Comparison of ENCODE assay signal across 25 cellular contexts in genomic region chr10:132850896-132851295, GRCh38.
A peak's percentile ranks its signal among the peaks of the same experiment; 100 is the strongest.
DNase-seq lines count a peak whose midpoint lies in the region; ATAC-seq and TF ChIP-seq lines count a peak whose summit lies in the region.
"Had no signal": no experiment of that assay in that cellular context is flagged by ENCODE, and none has a peak within 500 bp of the region (broad histone marks: within the 10 kb centered on the region; RNA-seq: fewer than 3 reads in every experiment).

No MANE protein-coding gene starts in this region.

- H3K27ac ChIP-seq in left ventricle myocardium inferior (replicated peaks) (no peak overlapping the region), colonic mucosa (no peak overlapping the region), aorta (ENCODE audit: low read depth in 1 of 2, low read length in 2 of 2) (no peak overlapping the region), lower lobe of right lung (no peak overlapping the region)
- H3K27ac ChIP-seq: A549, esophagus muscularis mucosa had no signal

- H3K9ac ChIP-seq in colonic mucosa (ENCODE audit: low read depth in 2 of 2, low read length in 2 of 2), result no peak overlapping the region

- H3K36me3 ChIP-seq in left ventricle myocardium inferior, result no peaks in the 10 kb centered on the region
- H3K36me3 ChIP-seq in colonic mucosa, result no peaks in the 10 kb centered on the region
- no peaks in the 10 kb centered on the region for H3K36me3 ChIP-seq in aorta (ENCODE audit: control insufficient read depth in 1 of 2, insufficient read depth in 2 of 2, low read length in 1 of 2)
- no peaks in the 10 kb centered on the region for H3K36me3 ChIP-seq in lower lobe of right lung
- H3K36me3 ChIP-seq: esophagus muscularis mucosa had no signal

- H3K9me3 ChIP-seq in left ventricle myocardium inferior (replicated peaks) (peaks cover 28% of the 10 kb centered on the region), colonic mucosa (no peaks in the 10 kb centered on the region), aorta (ENCODE audit: control insufficient read depth, low read length) (peaks cover 1% of the 10 kb centered on the region), lower lobe of right lung (no peaks in the 10 kb centered on the region)

- H3K4me1 ChIP-seq in left ventricle myocardium inferior (peaks cover 8% of the 10 kb centered on the region), colonic mucosa (no peaks in the 10 kb centered on the region), aorta (ENCODE audit: control insufficient read depth in 1 of 2, insufficient read depth in 2 of 2, low read length in 2 of 2) (no peaks in the 10 kb centered on the region), lower lobe of right lung (no peaks in the 10 kb centered on the region)
- H3K4me1 ChIP-seq: A549, esophagus muscularis mucosa had no signal

- TF ChIP-seq CTCF in left ventricle myocardium inferior (IDR thresholded peaks at IDR 0.05; ENCODE audit: borderline replicate concordance) (no peak), colonic mucosa (IDR thresholded peaks at IDR 0.05) (no peak), lower lobe of right lung (IDR thresholded peaks at IDR 0.05) (no peak)

- DNase-seq in Right ventricle myocardium superior (peak; percentile 27), left ventricle myocardium inferior (no peak), colonic mucosa (peak; percentile 12), posterior vena cava (ENCODE audit: low spot score) (peak; percentile 78), aorta (peak; percentile 17 to 50), NCI-H345 treated with DMSO at 0.1 percent for 48 hours (lab: John Stamatoyannopoulos, UW; ENCODE audit: unreplicated experiment) (no peak), lower lobe of right lung (no peak)
- no peak for DNase-seq in stimulated activated CD4-positive, alpha-beta T cell treated with anti-CD3 and anti-CD28 coated beads, Interleukin-15, amount 100 ng/mL, for 24 hours
- DNase-seq: activated CD4-positive, alpha-beta T cell treated with anti-CD3 and anti-CD28 coated beads, Interleukin-2, amount 50 U/mL, for 1 hour; activated naive CD8-positive, alpha-beta T cell treated with anti-CD3 and anti-CD28 coated beads, Interleukin-2, amount 50 U/mL, for 24 hours; COR-L47; DMS79; effector memory CD4-positive, alpha-beta T cell; foreskin melanocyte; MV-4-11; NCI-H1694; NCI-H748 treated with DMSO at 0.1 percent for 48 hours; nephron progenitor cell; RPMI8226; stimulated activated naive CD8-positive, alpha-beta T cell treated with anti-CD3 and anti-CD28 coated beads, Interleukin-15, amount 100 ng/mL, for 72 hours; T-helper 2 cell; trophoblast cell had no signal

- H3K4me3 ChIP-seq in left ventricle myocardium inferior, result no peak overlapping the region
- H3K4me3 ChIP-seq in colonic mucosa, result no peak overlapping the region
- no peak overlapping the region for H3K4me3 ChIP-seq in aorta (ENCODE audit: low read length in 2 of 2)
- no peak overlapping the region for H3K4me3 ChIP-seq in lower lobe of right lung
- H3K4me3 ChIP-seq: A549, esophagus muscularis mucosa had no signal

- WGBS in aorta, 2 donors, result 88 to 89% methylated on average over 17 of the region's 17 CpGs

- ATAC-seq in Right ventricle myocardium superior (ENCODE audit: poor library complexity), result no peak
- ATAC-seq in aorta (ENCODE audit: low FRiP score), result no peak
- no peak for ATAC-seq in lower lobe of right lung
- ATAC-seq: A549; activated naive CD8-positive, alpha-beta T cell treated with anti-CD3 and anti-CD28 coated beads, Interleukin-2, amount 50 U/mL, for 24 hours; SK-N-SH treated with all-trans-retinoic acid at 6 μM for 48 hours; stimulated activated naive CD8-positive, alpha-beta T cell treated with anti-CD3 and anti-CD28 coated beads, Interleukin-15, amount 100 ng/mL, for 72 hours had no signal

- intact Hi-C loops in Right ventricle myocardium superior (cut with DNase I) (no loop called here), left ventricle myocardium inferior (cut with micrococcal nuclease) (no loop called here), colonic mucosa (cut with DNase I) (no loop called here), posterior vena cava (cut with DNase I) (no loop called here), aorta (cut with DNase I) (no loop called here), lower lobe of right lung (cut with DNase I) (no loop called here)

- H3K27me3 ChIP-seq in left ventricle myocardium inferior (ENCODE audit: low read depth), result peaks cover 62% of the 10 kb centered on the region
- no peaks in the 10 kb centered on the region for H3K27me3 ChIP-seq in colonic mucosa
- H3K27me3 ChIP-seq in aorta (ENCODE audit: control insufficient read depth in 1 of 2, insufficient read depth in 2 of 2, low read length in 1 of 2), result no peaks in the 10 kb centered on the region
- H3K27me3 ChIP-seq in lower lobe of right lung (ENCODE audit: low read depth), result peaks cover 32% of the 10 kb centered on the region

Comparison
In these comparisons a context has a peak if more than half of its experiments do, and no peak if none do; other contexts are left out.
1. DNase-seq: peak in Right ventricle myocardium superior (single experiment), colonic mucosa (single experiment), posterior vena cava (single experiment) and aorta (2 of 2); none in left ventricle myocardium inferior (single experiment), NCI-H345 treated with DMSO at 0.1 percent for 48 hours (single experiment), lower lobe of right lung (single experiment) and stimulated activated CD4-positive, alpha-beta T cell treated with anti-CD3 and anti-CD28 coated beads, Interleukin-15, amount 100 ng/mL, for 24 hours (single experiment).